ENCODE assay signal across 29 cellular contexts in genomic region chr10:133000648-133001047, GRCh38. TPM values are rescaled to one million over a fixed set of nuclear protein-coding genes. Genes with fewer than 3 reads are reported as not detected.
"Had no signal": no experiment of that assay in that cellular context is flagged by ENCODE, and none has a peak within 500 bp of the region (broad histone marks: within the 10 kb centered on the region; RNA-seq: fewer than 3 reads in every experiment).

No MANE protein-coding gene starts in this region.

- H3K4me3 Mint-ChIP-seq: mesothelial cell of epicardium had no signal

- H3K36me3 ChIP-seq: esophagus squamous epithelium, gastrocnemius medialis, heart right ventricle, left ventricle myocardium inferior, lower lobe of right lung had no signal

- H3K9me3 ChIP-seq: esophagus squamous epithelium, gastrocnemius medialis, heart right ventricle, left ventricle myocardium inferior, lower lobe of right lung, mucosa of descending colon had no signal

- H3K27ac ChIP-seq: coronary artery, dorsolateral prefrontal cortex, epithelial cell of prostate, esophagus squamous epithelium, gastrocnemius medialis, heart right ventricle, left ventricle myocardium inferior, lower lobe of right lung had no signal

- ATAC-seq: esophagus mucosa, gastrocnemius medialis, heart right ventricle, left colon, left lobe of liver, mucosa of descending colon had no signal

- H3K27ac Mint-ChIP-seq: mesothelial cell of epicardium had no signal

- H3K4me1 ChIP-seq: esophagus squamous epithelium, gastrocnemius medialis, heart right ventricle, left ventricle myocardium inferior, lower lobe of right lung had no signal

- H3K4me3 ChIP-seq: coronary artery, dorsolateral prefrontal cortex, esophagus squamous epithelium, gastrocnemius medialis, heart right ventricle, left ventricle myocardium inferior, lower lobe of right lung, mucosa of descending colon had no signal

- DNase-seq: dermis blood vessel endothelial cell; dorsolateral prefrontal cortex; effector CD4-positive, alpha-beta T cell; effector memory CD4-positive, alpha-beta T cell; erythroblast; esophagus squamous epithelium; foreskin fibroblast; foreskin melanocyte; gastrocnemius medialis; glutamatergic neuron; head of caudate nucleus; heart right ventricle; hippocampal formation; kidney glomerular epithelial cell; left colon; left ventricle myocardium inferior; lower lobe of right lung; mesenchymal stem cell; mucosa of descending colon had no signal

- FAIRE-seq: colon, endometrium, islet of Langerhans, keratinocyte had no signal

- H3K9me3 Mint-ChIP-seq: mesothelial cell of epicardium had no signal

- H3K36me3 Mint-ChIP-seq: mesothelial cell of epicardium had no signal

RNA-seq across cellular contexts. Expression of gene CFAP46, which starts 58.3 kb away (rescaled TPM):
- total RNA-seq: mesenteric fat pad had no signal
